26 cellular contexts compared by ENCODE assay signal in the genomic region with DNA sequence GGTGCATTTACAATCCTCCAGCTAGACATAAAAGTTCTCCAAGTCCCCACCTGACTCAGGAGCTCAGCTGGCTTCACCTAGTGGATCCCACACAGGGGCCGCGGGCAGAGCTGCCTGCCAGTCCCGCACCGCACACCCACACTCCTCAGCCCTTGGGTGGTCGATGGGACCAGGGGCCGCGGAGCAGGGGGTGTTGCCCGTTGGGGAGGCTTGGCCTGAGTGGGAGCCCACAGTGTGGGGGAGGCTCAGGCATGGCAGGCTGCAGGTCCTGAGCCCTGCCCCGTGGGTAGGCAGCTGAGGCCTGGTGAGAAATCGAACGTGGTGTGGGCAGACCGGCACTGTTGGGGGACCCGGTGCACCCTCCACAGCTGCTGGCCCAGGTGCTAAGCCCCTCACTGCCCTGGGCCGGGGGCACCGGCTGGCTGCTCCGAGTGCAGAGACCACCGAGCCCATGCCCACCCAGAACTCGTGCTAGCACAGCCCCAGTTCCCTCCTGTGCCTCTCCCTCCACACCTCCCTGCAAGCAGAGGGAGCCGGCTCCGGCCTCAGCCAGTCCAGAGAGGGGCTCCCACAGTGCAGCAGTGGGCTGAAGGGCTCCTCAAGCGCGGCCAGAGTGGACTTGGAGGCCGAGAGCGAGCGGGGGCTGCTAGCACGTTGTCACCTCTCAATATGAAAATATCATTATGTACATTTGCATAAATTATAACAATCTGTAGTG.
"Had no signal": no experiment of that assay in that cellular context is flagged by ENCODE, and none has a peak within 500 bp of the region (broad histone marks: within the 10 kb centered on the region; RNA-seq: fewer than 3 reads in every experiment).

No MANE protein-coding gene starts in this region.

- H3K4me3 ChIP-seq: colonic mucosa, gastrocnemius medialis, lung, mucosa of descending colon, right lobe of liver, smooth muscle cell, stomach, thyroid gland had no signal

- H3K9ac ChIP-seq: parathyroid adenoma had no signal

- DNase-seq: colonic mucosa; effector CD8-positive, alpha-beta T cell; endodermal cell; foreskin fibroblast; gastrocnemius medialis; head of caudate nucleus; naive B cell; stimulated activated CD4-positive, alpha-beta T cell treated with anti-CD3 and anti-CD28 coated beads, Interleukin-4, amount 100 ng/mL, for 4 hours; stimulated activated naive B cell treated with anti-CD40 and anti-IgM and Interleukin-4, amounts not matched to agents 10 μg/mL and 1 μg/mL and 100 μg/mL, for 72 hours; stomach; thyroid gland; trophoblast cell had no signal

- H2AFZ ChIP-seq: parathyroid adenoma had no signal

- H3K4me1 Mint-ChIP-seq: memory B cell; mesothelial cell of epicardium; naive B cell; stimulated activated naive B cell treated with anti-CD40 and anti-IgM and Interleukin-4, amounts not matched to agents 10 μg/mL and 1 μg/mL and 100 μg/mL, for 72 hours had no signal

- ATAC-seq: esophagus mucosa; gastrocnemius medialis; left lobe of liver; mucosa of descending colon; stimulated activated naive B cell treated with anti-CD40 and anti-IgM and Interleukin-4, amounts not matched to agents 10 μg/mL and 1 μg/mL and 100 μg/mL, for 72 hours had no signal

- H3K27me3 Mint-ChIP-seq: dendritic cell treated with granulocyte-macrophage colony-stimulating factor and Interleukin-4, amounts not matched to agents 40 ng/mL and 50 ng/mL, for 4 days; naive B cell; natural killer cell treated with Interleukin-12 subunit alpha and Interleukin-12 subunit beta and Interleukin-15 and Interleukin-18, amount 100 ng/mL, for 72 hours; progenitor cell of endocrine pancreas; stimulated activated naive B cell treated with anti-CD40 and anti-IgM and Interleukin-4, amounts not matched to agents 10 μg/mL and 1 μg/mL and 100 μg/mL, for 72 hours had no signal

- H3K27ac Mint-ChIP-seq: dendritic cell treated with granulocyte-macrophage colony-stimulating factor and Interleukin-4, amounts not matched to agents 40 ng/mL and 50 ng/mL, for 4 days; endodermal cell; memory B cell; mesothelial cell of epicardium; naive B cell; natural killer cell treated with Interleukin-12 subunit alpha and Interleukin-12 subunit beta and Interleukin-15 and Interleukin-18, amount 100 ng/mL, for 72 hours; progenitor cell of endocrine pancreas; stimulated activated naive B cell treated with anti-CD40 and anti-IgM and Interleukin-4, amounts not matched to agents 10 μg/mL and 1 μg/mL and 100 μg/mL, for 72 hours had no signal

- H3K27ac ChIP-seq: colonic mucosa, epithelial cell of prostate, gastrocnemius medialis, parathyroid adenoma, right lobe of liver, stomach, thyroid gland had no signal

- H3K4me1 ChIP-seq: colonic mucosa, gastrocnemius medialis, parathyroid adenoma, right lobe of liver, stomach, thyroid gland had no signal

- H3K9me3 ChIP-seq: colonic mucosa, gastrocnemius medialis, mucosa of descending colon, right lobe of liver, thyroid gland had no signal

- H3K9me3 Mint-ChIP-seq: dendritic cell treated with granulocyte-macrophage colony-stimulating factor and Interleukin-4, amounts not matched to agents 40 ng/mL and 50 ng/mL, for 4 days; memory B cell; mesothelial cell of epicardium; natural killer cell treated with Interleukin-12 subunit alpha and Interleukin-12 subunit beta and Interleukin-15 and Interleukin-18, amount 100 ng/mL, for 72 hours; stimulated activated naive B cell treated with anti-CD40 and anti-IgM and Interleukin-4, amounts not matched to agents 10 μg/mL and 1 μg/mL and 100 μg/mL, for 72 hours had no signal

- H3K36me3 ChIP-seq: colonic mucosa, right lobe of liver, thyroid gland had no signal

- H3K4me3 Mint-ChIP-seq: dendritic cell treated with granulocyte-macrophage colony-stimulating factor and Interleukin-4, amounts not matched to agents 40 ng/mL and 50 ng/mL, for 4 days; endodermal cell; memory B cell; mesothelial cell of epicardium; naive B cell; natural killer cell treated with Interleukin-12 subunit alpha and Interleukin-12 subunit beta and Interleukin-15 and Interleukin-18, amount 100 ng/mL, for 72 hours; neural crest cell; stimulated activated naive B cell treated with anti-CD40 and anti-IgM and Interleukin-4, amounts not matched to agents 10 μg/mL and 1 μg/mL and 100 μg/mL, for 72 hours had no signal

- H3K4me2 ChIP-seq: smooth muscle cell had no signal

- H3K27me3 ChIP-seq: colonic mucosa, gastrocnemius medialis, right lobe of liver, stomach, thyroid gland had no signal
